ENCODE assay signal across 9 cellular contexts in genomic region chr13:76016799-76017198, GRCh38.
DNase-seq lines count a peak whose midpoint lies in the region; ATAC-seq and TF ChIP-seq lines count a peak whose summit lies in the region.
"Had no signal": no experiment of that assay in that cellular context is flagged by ENCODE, and none has a peak within 500 bp of the region (broad histone marks: within the 10 kb centered on the region; RNA-seq: fewer than 3 reads in every experiment).

No MANE protein-coding gene starts in this region.

- no peaks in the 10 kb centered on the region for H3K9me3 Mint-ChIP-seq in osteocyte (ENCODE audit: unreplicated experiment)

- H3K4me3 Mint-ChIP-seq in osteocyte (ENCODE audit: unreplicated experiment): no peak overlapping the region
- H3K4me3 Mint-ChIP-seq: naive B cell had no signal

- TF ChIP-seq EP300 in sigmoid colon (IDR thresholded peaks at IDR 0.05): no peak

- no peak overlapping the region for H3K27ac ChIP-seq in sigmoid colon

- H3K27me3 Mint-ChIP-seq in osteocyte (ENCODE audit: unreplicated experiment): no peaks in the 10 kb centered on the region

- H3K27ac Mint-ChIP-seq in osteocyte (ENCODE audit: unreplicated experiment): no peak overlapping the region
- H3K27ac Mint-ChIP-seq: naive B cell had no signal

- no peaks in the 10 kb centered on the region for H3K27me3 ChIP-seq in sigmoid colon

- no peak for TF ChIP-seq POLR2A in sigmoid colon (IDR thresholded peaks at IDR 0.05)

- peaks cover 27% of the 10 kb centered on the region for H3K4me1 Mint-ChIP-seq in osteocyte (ENCODE audit: unreplicated experiment)
- H3K4me1 Mint-ChIP-seq: naive B cell had no signal

- ATAC-seq in GM18861 (IDR thresholded peaks at IDR 0.05; ENCODE audit: unreplicated experiment) (peak; percentile 77), HG02884 (IDR thresholded peaks at IDR 0.05; ENCODE audit: unreplicated experiment) (peak; percentile 85), HG02840 (IDR thresholded peaks at IDR 0.05; ENCODE audit: low FRiP score, unreplicated experiment) (no peak)

- H3K4me3 ChIP-seq in sigmoid colon: no peak overlapping the region

- TF ChIP-seq CTCF in osteocyte (IDR thresholded peaks at IDR 0.05): peak; percentile 43
- no peak for TF ChIP-seq CTCF in sigmoid colon (IDR thresholded peaks at IDR 0.05)

- no peaks in the 10 kb centered on the region for H3K36me3 ChIP-seq in sigmoid colon

- no peaks in the 10 kb centered on the region for H3K36me3 Mint-ChIP-seq in osteocyte (ENCODE audit: unreplicated experiment)
- H3K36me3 Mint-ChIP-seq: naive B cell had no signal

- DNase-seq in Caki2 (ENCODE audit: low read depth) (peak; percentile 24), NCI-H526 treated with DMSO at 0.1 percent for 48 hours (lab: John Stamatoyannopoulos, UW) (peak; percentile 24), dermis blood vessel endothelial cell (peak; percentile 55), osteocyte (ENCODE audit: extremely low spot score, unreplicated experiment) (no peak), sigmoid colon (no peak)
- DNase-seq: naive B cell had no signal

- no peaks in the 10 kb centered on the region for H3K9me3 ChIP-seq in sigmoid colon

- intact Hi-C loops in sigmoid colon (cut with DNase I): no loop called here

- in situ Hi-C loops in Caki2 (cut with HindIII; ENCODE audit: low pct_unique_long_range_greater_than_20kb, low sequenced_read_pairs): no loop called here

- peaks cover 0 to 25% (median 10%) of the 10 kb centered on the region in 4 donors for H3K4me1 ChIP-seq in sigmoid colon

Comparison
In these comparisons a context has a peak if more than half of its experiments do, and no peak if none do; other contexts are left out.
1. DNase-seq: peak in Caki2 (single experiment), NCI-H526 treated with DMSO at 0.1 percent for 48 hours (single experiment) and dermis blood vessel endothelial cell (single experiment); none in osteocyte (single experiment) and sigmoid colon (single experiment).